ENCODE assay signal across 12 cellular contexts in the genomic region with DNA sequence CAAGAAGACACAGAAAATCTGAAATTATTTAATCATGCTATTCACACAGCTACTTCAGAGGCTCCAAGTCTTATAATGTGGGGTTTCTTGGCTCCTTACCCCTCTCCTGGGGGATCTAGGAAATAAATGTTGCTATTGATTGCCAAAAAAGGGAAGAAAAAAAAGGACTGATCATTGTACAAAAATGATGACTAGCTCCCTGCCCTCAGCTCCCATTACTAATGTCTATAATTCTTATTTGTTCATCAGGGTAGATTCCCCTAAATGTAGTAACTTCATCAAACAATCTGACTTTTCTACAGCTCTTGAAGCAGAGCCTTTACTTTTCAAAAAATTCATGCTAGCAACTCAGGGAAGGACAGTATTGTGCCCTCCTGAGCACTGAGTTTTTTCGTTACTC. TPM values are rescaled to one million over a fixed set of nuclear protein-coding genes. Genes with fewer than 3 reads are reported as not detected.
DNase-seq lines count a peak whose midpoint lies in the region; ATAC-seq and TF ChIP-seq lines count a peak whose summit lies in the region.
"Had no signal": no experiment of that assay in that cellular context is flagged by ENCODE, and none has a peak within 500 bp of the region (broad histone marks: within the 10 kb centered on the region; RNA-seq: fewer than 3 reads in every experiment).

No MANE protein-coding gene starts in this region.

- peaks cover 16% of the 10 kb centered on the region for H3K36me3 Mint-ChIP-seq in HFFc6 (ENCODE audit: low read depth)

- TF ChIP-seq CTCF in HFFc6 (IDR thresholded peaks at IDR 0.05) = no peak
- no peak for TF ChIP-seq CTCF in choroid plexus epithelial cell (conservative IDR thresholded peaks at IDR 0.05; ENCODE audit: low read depth, low read length)
- no peak for TF ChIP-seq CTCF in tibial artery (IDR thresholded peaks at IDR 0.05)

- H3K27ac Mint-ChIP-seq in HFFc6 = peak overlapping the region; percentile 86

- H3K9me3 Mint-ChIP-seq in HFFc6 = peaks cover 6% of the 10 kb centered on the region

- H3K9ac ChIP-seq in mucosa of stomach (ENCODE audit: low read length) = peak overlapping the region; percentile 63

- H3K4me1 ChIP-seq in mucosa of stomach (ENCODE audit: control insufficient read depth, insufficient read depth, low read length) = peaks cover 31% of the 10 kb centered on the region
- H3K4me1 ChIP-seq in tibial artery = peaks cover 0 to 36% (median 22%) of the 10 kb centered on the region in 4 donors

- H3K27me3 ChIP-seq in mucosa of stomach (ENCODE audit: control insufficient read depth, insufficient read depth, low read length) = no peaks in the 10 kb centered on the region
- H3K27me3 ChIP-seq in tibial artery = no peaks in the 10 kb centered on the region
- H3K27me3 ChIP-seq: cardiac muscle cell had no signal

- DNase-seq in HFFc6 (no peak), choroid plexus epithelial cell (ENCODE audit: low read depth) (peak; percentile 9), tibial artery (no peak), left colon (no peak)
- no peak for DNase-seq in stimulated activated CD4-positive, alpha-beta T cell treated with anti-CD3 and anti-CD28 coated beads, Interleukin-15, amount 100 ng/mL, for 24 hours
- DNase-seq: activated T-cell treated with anti-CD3 and anti-CD28 coated beads for 4 hours; stimulated activated CD4-positive, alpha-beta T cell treated with anti-CD3 and anti-CD28 coated beads, Interleukin-12 subunit alpha, Interleukin-12 subunit beta, amount 100 ng/mL, for 4 hours; stimulated activated naive CD4-positive, alpha-beta T cell had no signal

- peak overlapping the region; percentile 25 to 96 for H3K27ac ChIP-seq in tibial artery
- H3K27ac ChIP-seq: cardiac muscle cell, VCaP had no signal

- intact Hi-C loops in tibial artery (cut with DNase I; ENCODE audit: low total_unique reads) = loop anchor here (10.0 kb wide), 3 partner anchors 141 to 501 kb away; no protein-coding TSS in a partner anchor
- intact Hi-C loops in left colon (cut with DNase I, micrococcal nuclease) = no loop called here

- H3K9me3 ChIP-seq in mucosa of stomach (ENCODE audit: control insufficient read depth, low read length) (no peaks in the 10 kb centered on the region), tibial artery (no peaks in the 10 kb centered on the region)

- no peaks in the 10 kb centered on the region for H3K36me3 ChIP-seq in mucosa of stomach (ENCODE audit: control insufficient read depth, insufficient read depth, low read length)
- H3K36me3 ChIP-seq in tibial artery = no peaks in the 10 kb centered on the region
- H3K36me3 ChIP-seq: cardiac muscle cell had no signal

- ATAC-seq in HG03520 (IDR thresholded peaks at IDR 0.05; ENCODE audit: unreplicated experiment) (no peak), left colon (no peak)

- peak overlapping the region; percentile 74 for H3K4me3 Mint-ChIP-seq in HFFc6

- H3K4me3 ChIP-seq in choroid plexus epithelial cell (ENCODE audit: low read depth, low read length) (peak overlapping the region; percentile 40), mucosa of stomach (ENCODE audit: low read length) (no peak overlapping the region), tibial artery (peak overlapping the region; percentile 65 to 80)
- H3K4me3 ChIP-seq: cardiac muscle cell had no signal

- peaks cover 55% of the 10 kb centered on the region for H3K4me1 Mint-ChIP-seq in HFFc6 (ENCODE audit: low read depth)

- H3K27me3 Mint-ChIP-seq in HFFc6 (ENCODE audit: insufficient read depth) = no peaks in the 10 kb centered on the region; the same call in none of the 2 replicates

RNA-seq across cellular contexts. Expression of a gene that starts 3.3 kb away (rescaled TPM):
- 10 to 100 TPM; 16.4 to 20.3 (median 19.2) TPM for total RNA-seq in HFFc6 (2021; fragmentation: NEBNext Ultra II Directional; extraction: Animal tissue kit (Norgen Biotek cat#: 25700))
- 10 to 100 TPM; 29.0 to 36.7 TPM for total RNA-seq in left colon
